1 cellular context compared by ENCODE assay signal in the genomic region with DNA sequence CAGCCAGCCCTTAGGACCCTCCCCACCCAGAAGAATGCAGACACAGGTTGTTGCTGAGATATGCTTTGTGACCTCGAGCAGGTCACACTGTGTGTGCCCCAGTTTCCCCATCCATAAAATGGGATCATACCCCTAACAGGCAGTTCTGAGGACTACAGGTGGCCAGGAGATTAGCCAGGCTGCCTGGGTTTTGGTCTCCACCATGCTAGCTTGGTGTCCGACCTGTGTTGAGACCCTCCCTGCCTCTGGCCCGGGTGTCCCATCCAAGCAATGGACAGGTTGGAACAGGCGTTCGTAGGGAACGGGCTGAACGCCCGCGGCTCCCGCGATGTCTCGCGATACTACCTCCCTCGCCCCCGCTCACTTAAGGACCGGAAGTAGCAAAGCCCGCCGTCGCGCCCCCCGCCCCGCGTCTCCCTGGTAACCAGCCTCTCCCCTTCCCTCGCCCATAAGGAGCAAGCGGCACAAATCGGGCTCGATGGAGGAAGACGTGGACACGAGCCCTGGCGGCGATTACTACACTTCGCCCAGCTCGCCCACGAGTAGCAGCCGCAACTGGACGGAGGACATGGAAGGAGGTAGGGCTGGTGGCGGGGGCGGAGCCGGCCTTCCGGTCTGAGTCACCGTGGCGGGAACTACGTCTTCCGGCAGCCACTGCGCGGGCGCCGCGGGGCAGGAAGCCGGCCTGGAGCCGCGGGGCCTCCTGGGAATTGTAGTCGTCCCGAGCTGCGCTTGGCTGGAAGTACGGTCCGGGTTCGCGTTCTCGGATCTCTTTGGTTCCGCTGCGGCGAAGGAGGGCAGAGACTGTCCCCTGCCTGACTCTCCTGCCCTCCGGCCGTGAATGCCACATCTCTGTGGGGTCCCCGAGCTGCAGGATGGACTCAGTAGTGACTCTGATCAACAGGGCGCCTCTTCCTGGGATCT.
TF ChIP-seq lines count a peak whose summit lies in the region.

No MANE protein-coding gene starts in this region.

TF ChIP-seq in K562, 482 proteins besides CTCF, POLR2A, EP300 and RAD21 (continued from another document and continues in another):
- TF ChIP-seq, protein P1, sequence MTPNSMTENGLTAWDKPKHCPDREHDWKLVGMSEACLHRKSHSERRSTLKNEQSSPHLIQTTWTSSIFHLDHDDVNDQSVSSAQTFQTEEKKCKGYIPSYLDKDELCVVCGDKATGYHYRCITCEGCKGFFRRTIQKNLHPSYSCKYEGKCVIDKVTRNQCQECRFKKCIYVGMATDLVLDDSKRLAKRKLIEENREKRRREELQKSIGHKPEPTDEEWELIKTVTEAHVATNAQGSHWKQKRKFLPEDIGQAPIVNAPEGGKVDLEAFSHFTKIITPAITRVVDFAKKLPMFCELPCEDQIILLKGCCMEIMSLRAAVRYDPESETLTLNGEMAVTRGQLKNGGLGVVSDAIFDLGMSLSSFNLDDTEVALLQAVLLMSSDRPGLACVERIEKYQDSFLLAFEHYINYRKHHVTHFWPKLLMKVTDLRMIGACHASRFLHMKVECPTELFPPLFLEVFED (CRISPR knock-in tag; conservative IDR thresholded peaks at IDR 0.05), result no peak
- TF ChIP-seq SMARCA4 (IDR thresholded peaks at IDR 0.05), result no peak
- TF ChIP-seq IFI16 (CRISPR knock-in tag; IDR thresholded peaks at IDR 0.05), result no peak
- TF ChIP-seq, protein P2, sequence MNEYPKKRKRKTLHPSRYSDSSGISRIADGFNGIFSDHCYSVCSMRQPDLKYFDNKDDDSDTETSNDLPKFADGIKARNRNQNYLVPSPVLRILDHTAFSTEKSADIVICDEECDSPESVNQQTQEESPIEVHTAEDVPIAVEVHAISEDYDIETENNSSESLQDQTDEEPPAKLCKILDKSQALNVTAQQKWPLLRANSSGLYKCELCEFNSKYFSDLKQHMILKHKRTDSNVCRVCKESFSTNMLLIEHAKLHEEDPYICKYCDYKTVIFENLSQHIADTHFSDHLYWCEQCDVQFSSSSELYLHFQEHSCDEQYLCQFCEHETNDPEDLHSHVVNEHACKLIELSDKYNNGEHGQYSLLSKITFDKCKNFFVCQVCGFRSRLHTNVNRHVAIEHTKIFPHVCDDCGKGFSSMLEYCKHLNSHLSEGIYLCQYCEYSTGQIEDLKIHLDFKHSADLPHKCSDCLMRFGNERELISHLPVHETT (CRISPR knock-in tag; conservative IDR thresholded peaks at IDR 0.05 in 1 of 2, IDR thresholded peaks at IDR 0.05 in 1 of 2), result 0 out of 4 replicates have a peak, but pooled peaks of 1 of the 2 experiments have one; percentile 75
- TF ChIP-seq CSDE1 (IDR thresholded peaks at IDR 0.05), result no peak
- TF ChIP-seq FOXJ3 (CRISPR knock-in tag; IDR thresholded peaks at IDR 0.05), result no peak
- no peak for TF ChIP-seq ZNF586 (CRISPR knock-in tag; conservative IDR thresholded peaks at IDR 0.05)
- peak in 1 of 2 experiments; percentile 88; a peak in 3 of 4 replicates for TF ChIP-seq RCOR1 (IDR thresholded peaks at IDR 0.05; ENCODE audit: borderline replicate concordance in 1 of 2, low read depth in 2 of 2, low read length in 2 of 2)
- no peak for TF ChIP-seq FOXP1 (CRISPR knock-in tag; IDR thresholded peaks at IDR 0.05)
- TF ChIP-seq MCM5 (IDR thresholded peaks at IDR 0.05; ENCODE audit: low read depth), result no peak
- no peak for TF ChIP-seq ZNF561 (CRISPR knock-in tag; conservative IDR thresholded peaks at IDR 0.05)
- no peak; the same call in 1 of the 2 replicates for TF ChIP-seq ZNF384 (IDR thresholded peaks at IDR 0.05; ENCODE audit: low read depth, low read length)
- no peak for TF ChIP-seq U2AF1 (optimal IDR thresholded peaks at IDR 0.05; ENCODE audit: low read depth, low read length)
- no peak for TF ChIP-seq STAT5A (IDR thresholded peaks at IDR 0.05; ENCODE audit: borderline replicate concordance, low read length)
- peak; percentile 85 for TF ChIP-seq CXXC5 (CRISPR knock-in tag; IDR thresholded peaks at IDR 0.05)
- TF ChIP-seq, protein P3, sequence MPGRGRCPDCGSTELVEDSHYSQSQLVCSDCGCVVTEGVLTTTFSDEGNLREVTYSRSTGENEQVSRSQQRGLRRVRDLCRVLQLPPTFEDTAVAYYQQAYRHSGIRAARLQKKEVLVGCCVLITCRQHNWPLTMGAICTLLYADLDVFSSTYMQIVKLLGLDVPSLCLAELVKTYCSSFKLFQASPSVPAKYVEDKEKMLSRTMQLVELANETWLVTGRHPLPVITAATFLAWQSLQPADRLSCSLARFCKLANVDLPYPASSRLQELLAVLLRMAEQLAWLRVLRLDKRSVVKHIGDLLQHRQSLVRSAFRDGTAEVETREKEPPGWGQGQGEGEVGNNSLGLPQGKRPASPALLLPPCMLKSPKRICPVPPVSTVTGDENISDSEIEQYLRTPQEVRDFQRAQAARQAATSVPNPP (IDR thresholded peaks at IDR 0.05; ENCODE audit: borderline replicate concordance, insufficient read depth, insufficient read length), result no peak
- TF ChIP-seq, protein P4, sequence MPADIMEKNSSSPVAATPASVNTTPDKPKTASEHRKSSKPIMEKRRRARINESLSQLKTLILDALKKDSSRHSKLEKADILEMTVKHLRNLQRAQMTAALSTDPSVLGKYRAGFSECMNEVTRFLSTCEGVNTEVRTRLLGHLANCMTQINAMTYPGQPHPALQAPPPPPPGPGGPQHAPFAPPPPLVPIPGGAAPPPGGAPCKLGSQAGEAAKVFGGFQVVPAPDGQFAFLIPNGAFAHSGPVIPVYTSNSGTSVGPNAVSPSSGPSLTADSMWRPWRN (IDR thresholded peaks at IDR 0.05; ENCODE audit: low read depth), result no peak
- TF ChIP-seq, protein P5, sequence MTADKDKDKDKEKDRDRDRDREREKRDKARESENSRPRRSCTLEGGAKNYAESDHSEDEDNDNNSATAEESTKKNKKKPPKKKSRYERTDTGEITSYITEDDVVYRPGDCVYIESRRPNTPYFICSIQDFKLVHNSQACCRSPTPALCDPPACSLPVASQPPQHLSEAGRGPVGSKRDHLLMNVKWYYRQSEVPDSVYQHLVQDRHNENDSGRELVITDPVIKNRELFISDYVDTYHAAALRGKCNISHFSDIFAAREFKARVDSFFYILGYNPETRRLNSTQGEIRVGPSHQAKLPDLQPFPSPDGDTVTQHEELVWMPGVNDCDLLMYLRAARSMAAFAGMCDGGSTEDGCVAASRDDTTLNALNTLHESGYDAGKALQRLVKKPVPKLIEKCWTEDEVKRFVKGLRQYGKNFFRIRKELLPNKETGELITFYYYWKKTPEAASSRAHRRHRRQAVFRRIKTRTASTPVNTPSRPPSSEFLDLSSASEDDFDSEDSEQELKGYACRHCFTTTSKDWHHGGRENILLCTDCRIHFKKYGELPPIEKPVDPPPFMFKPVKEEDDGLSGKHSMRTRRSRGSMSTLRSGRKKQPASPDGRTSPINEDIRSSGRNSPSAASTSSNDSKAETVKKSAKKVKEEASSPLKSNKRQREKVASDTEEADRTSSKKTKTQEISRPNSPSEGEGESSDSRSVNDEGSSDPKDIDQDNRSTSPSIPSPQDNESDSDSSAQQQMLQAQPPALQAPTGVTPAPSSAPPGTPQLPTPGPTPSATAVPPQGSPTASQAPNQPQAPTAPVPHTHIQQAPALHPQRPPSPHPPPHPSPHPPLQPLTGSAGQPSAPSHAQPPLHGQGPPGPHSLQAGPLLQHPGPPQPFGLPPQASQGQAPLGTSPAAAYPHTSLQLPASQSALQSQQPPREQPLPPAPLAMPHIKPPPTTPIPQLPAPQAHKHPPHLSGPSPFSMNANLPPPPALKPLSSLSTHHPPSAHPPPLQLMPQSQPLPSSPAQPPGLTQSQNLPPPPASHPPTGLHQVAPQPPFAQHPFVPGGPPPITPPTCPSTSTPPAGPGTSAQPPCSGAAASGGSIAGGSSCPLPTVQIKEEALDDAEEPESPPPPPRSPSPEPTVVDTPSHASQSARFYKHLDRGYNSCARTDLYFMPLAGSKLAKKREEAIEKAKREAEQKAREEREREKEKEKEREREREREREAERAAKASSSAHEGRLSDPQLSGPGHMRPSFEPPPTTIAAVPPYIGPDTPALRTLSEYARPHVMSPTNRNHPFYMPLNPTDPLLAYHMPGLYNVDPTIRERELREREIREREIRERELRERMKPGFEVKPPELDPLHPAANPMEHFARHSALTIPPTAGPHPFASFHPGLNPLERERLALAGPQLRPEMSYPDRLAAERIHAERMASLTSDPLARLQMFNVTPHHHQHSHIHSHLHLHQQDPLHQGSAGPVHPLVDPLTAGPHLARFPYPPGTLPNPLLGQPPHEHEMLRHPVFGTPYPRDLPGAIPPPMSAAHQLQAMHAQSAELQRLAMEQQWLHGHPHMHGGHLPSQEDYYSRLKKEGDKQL (CRISPR knock-in tag; IDR thresholded peaks at IDR 0.05; ENCODE audit: borderline replicate concordance), result no peak
- TF ChIP-seq TARDBP (IDR thresholded peaks at IDR 0.05), result peak; percentile 25; the same call in 1 of the 2 replicates
- TF ChIP-seq, protein P6, sequence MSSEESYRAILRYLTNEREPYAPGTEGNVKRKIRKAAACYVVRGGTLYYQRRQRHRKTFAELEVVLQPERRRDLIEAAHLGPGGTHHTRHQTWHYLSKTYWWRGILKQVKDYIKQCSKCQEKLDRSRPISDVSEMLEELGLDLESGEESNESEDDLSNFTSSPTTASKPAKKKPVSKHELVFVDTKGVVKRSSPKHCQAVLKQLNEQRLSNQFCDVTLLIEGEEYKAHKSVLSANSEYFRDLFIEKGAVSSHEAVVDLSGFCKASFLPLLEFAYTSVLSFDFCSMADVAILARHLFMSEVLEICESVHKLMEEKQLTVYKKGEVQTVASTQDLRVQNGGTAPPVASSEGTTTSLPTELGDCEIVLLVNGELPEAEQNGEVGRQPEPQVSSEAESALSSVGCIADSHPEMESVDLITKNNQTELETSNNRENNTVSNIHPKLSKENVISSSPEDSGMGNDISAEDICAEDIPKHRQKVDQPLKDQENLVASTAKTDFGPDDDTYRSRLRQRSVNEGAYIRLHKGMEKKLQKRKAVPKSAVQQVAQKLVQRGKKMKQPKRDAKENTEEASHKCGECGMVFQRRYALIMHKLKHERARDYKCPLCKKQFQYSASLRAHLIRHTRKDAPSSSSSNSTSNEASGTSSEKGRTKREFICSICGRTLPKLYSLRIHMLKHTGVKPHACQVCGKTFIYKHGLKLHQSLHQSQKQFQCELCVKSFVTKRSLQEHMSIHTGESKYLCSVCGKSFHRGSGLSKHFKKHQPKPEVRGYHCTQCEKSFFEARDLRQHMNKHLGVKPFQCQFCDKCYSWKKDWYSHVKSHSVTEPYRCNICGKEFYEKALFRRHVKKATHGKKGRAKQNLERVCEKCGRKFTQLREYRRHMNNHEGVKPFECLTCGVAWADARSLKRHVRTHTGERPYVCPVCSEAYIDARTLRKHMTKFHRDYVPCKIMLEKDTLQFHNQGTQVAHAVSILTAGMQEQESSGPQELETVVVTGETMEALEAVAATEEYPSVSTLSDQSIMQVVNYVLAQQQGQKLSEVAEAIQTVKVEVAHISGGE (CRISPR knock-in tag; IDR thresholded peaks at IDR 0.05), result peak in 2 of 3 experiments; percentile 93 to 99; a peak in 4 of 6 replicates
- no peak for TF ChIP-seq ZKSCAN8 (CRISPR knock-in tag; IDR thresholded peaks at IDR 0.05)
- TF ChIP-seq GABPB1 (CRISPR knock-in tag; IDR thresholded peaks at IDR 0.05), result peak; percentile 99
- TF ChIP-seq, protein P7, sequence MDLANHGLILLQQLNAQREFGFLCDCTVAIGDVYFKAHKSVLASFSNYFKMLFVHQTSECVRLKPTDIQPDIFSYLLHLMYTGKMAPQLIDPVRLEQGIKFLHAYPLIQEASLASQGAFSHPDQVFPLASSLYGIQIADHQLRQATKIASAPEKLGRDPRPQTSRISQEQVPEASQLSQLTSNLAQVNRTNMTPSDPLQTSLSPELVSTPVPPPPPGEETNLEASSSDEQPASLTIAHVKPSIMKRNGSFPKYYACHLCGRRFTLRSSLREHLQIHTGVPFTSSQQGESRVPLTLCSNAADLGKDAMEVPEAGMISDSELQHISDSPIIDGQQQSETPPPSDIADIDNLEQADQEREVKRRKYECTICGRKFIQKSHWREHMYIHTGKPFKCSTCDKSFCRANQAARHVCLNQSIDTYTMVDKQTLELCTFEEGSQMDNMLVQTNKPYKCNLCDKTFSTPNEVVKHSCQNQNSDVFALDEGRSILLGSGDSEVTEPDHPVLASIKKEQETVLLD (IDR thresholded peaks at IDR 0.05), result no peak
- TF ChIP-seq LARP7 (IDR thresholded peaks at IDR 0.05), result no peak
- no peak for TF ChIP-seq ZNF699 (CRISPR knock-in tag; IDR thresholded peaks at IDR 0.05; ENCODE audit: insufficient replicate concordance)
- TF ChIP-seq, protein P8, sequence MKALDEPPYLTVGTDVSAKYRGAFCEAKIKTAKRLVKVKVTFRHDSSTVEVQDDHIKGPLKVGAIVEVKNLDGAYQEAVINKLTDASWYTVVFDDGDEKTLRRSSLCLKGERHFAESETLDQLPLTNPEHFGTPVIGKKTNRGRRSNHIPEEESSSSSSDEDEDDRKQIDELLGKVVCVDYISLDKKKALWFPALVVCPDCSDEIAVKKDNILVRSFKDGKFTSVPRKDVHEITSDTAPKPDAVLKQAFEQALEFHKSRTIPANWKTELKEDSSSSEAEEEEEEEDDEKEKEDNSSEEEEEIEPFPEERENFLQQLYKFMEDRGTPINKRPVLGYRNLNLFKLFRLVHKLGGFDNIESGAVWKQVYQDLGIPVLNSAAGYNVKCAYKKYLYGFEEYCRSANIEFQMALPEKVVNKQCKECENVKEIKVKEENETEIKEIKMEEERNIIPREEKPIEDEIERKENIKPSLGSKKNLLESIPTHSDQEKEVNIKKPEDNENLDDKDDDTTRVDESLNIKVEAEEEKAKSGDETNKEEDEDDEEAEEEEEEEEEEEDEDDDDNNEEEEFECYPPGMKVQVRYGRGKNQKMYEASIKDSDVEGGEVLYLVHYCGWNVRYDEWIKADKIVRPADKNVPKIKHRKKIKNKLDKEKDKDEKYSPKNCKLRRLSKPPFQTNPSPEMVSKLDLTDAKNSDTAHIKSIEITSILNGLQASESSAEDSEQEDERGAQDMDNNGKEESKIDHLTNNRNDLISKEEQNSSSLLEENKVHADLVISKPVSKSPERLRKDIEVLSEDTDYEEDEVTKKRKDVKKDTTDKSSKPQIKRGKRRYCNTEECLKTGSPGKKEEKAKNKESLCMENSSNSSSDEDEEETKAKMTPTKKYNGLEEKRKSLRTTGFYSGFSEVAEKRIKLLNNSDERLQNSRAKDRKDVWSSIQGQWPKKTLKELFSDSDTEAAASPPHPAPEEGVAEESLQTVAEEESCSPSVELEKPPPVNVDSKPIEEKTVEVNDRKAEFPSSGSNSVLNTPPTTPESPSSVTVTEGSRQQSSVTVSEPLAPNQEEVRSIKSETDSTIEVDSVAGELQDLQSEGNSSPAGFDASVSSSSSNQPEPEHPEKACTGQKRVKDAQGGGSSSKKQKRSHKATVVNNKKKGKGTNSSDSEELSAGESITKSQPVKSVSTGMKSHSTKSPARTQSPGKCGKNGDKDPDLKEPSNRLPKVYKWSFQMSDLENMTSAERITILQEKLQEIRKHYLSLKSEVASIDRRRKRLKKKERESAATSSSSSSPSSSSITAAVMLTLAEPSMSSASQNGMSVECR (CRISPR knock-in tag; IDR thresholded peaks at IDR 0.05), result peak; percentile 89
- TF ChIP-seq, protein P9, sequence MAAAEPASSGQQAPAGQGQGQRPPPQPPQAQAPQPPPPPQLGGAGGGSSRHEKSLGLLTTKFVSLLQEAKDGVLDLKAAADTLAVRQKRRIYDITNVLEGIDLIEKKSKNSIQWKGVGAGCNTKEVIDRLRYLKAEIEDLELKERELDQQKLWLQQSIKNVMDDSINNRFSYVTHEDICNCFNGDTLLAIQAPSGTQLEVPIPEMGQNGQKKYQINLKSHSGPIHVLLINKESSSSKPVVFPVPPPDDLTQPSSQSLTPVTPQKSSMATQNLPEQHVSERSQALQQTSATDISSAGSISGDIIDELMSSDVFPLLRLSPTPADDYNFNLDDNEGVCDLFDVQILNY (CRISPR knock-in tag; IDR thresholded peaks at IDR 0.05), result no peak
- no peak for TF ChIP-seq SETDB1 (IDR thresholded peaks at IDR 0.05; ENCODE audit: low read length)
